In genomic region chr17:45129426-45129939, GRCh38 we compare ENCODE assay signal across 1 cellular context.
TF ChIP-seq lines count a peak whose summit lies in the region.

No MANE protein-coding gene starts in this region.

TF ChIP-seq in HepG2, 621 proteins besides CTCF, POLR2A, EP300 and RAD21 (continued from another document and continues in another):
- TF ChIP-seq PATZ1 (CRISPR knock-in tag; IDR thresholded peaks at IDR 0.05) (peak; percentile 84), AKAP8 (CRISPR knock-in tag; IDR thresholded peaks at IDR 0.05) (no peak), ZNF75D (CRISPR knock-in tag; IDR thresholded peaks at IDR 0.05; ENCODE audit: borderline replicate concordance) (no peak), SAP130 (CRISPR knock-in tag; IDR thresholded peaks at IDR 0.05; ENCODE audit: low read depth) (peak; percentile 76), KDM3A (CRISPR knock-in tag; IDR thresholded peaks at IDR 0.05; ENCODE audit: low read depth) (no peak), RXRB (CRISPR knock-in tag; IDR thresholded peaks at IDR 0.05; ENCODE audit: borderline replicate concordance) (peak; percentile 82), ZNF549 (CRISPR knock-in tag; IDR thresholded peaks at IDR 0.05) (no peak), KLF13 (CRISPR knock-in tag; IDR thresholded peaks at IDR 0.05) (0 out of 2 replicates have a peak, but pooled peaks have one; percentile 22), ATF3 (CRISPR knock-in tag; IDR thresholded peaks at IDR 0.05) (0 out of 2 replicates have a peak, but pooled peaks have one; percentile 56), PAX8 (CRISPR knock-in tag; IDR thresholded peaks at IDR 0.05; ENCODE audit: borderline replicate concordance) (no peak), ETV6 (CRISPR knock-in tag; conservative IDR thresholded peaks at IDR 0.05) (0 out of 2 replicates have a peak, but pooled peaks have one; percentile 49), NR2F1 (CRISPR knock-in tag; IDR thresholded peaks at IDR 0.05) (0 out of 4 replicates have a peak, but pooled peaks of 1 of the 2 experiments have one; percentile 28), CHCHD3 (CRISPR knock-in tag; IDR thresholded peaks at IDR 0.05) (no peak), ZNF614 (CRISPR knock-in tag; IDR thresholded peaks at IDR 0.05; ENCODE audit: borderline replicate concordance) (peak; percentile 76; the same call in 1 of the 2 replicates), ZNF460 (CRISPR knock-in tag; IDR thresholded peaks at IDR 0.05; ENCODE audit: borderline replicate concordance) (no peak), ZNF17 (CRISPR knock-in tag; IDR thresholded peaks at IDR 0.05) (no peak), ZBTB8A (CRISPR knock-in tag; IDR thresholded peaks at IDR 0.05; ENCODE audit: borderline replicate concordance, low read depth) (no peak), ZNF652 (CRISPR knock-in tag; IDR thresholded peaks at IDR 0.05; ENCODE audit: borderline replicate concordance, low read depth) (no peak), RFX5 (IDR thresholded peaks at IDR 0.05; ENCODE audit: low read depth, low read length) (0 out of 2 replicates have a peak, but pooled peaks have one; percentile 12), NR0B2 (CRISPR knock-in tag; IDR thresholded peaks at IDR 0.05) (peak; percentile 29; the same call in 1 of the 2 replicates), ZSCAN12 (CRISPR knock-in tag; IDR thresholded peaks at IDR 0.05) (no peak), KDM5B (CRISPR knock-in tag; IDR thresholded peaks at IDR 0.05; ENCODE audit: borderline replicate concordance) (peak; percentile 51; the same call in 1 of the 2 replicates), MAFK (conservative IDR thresholded peaks at IDR 0.05 in 1 of 2, IDR thresholded peaks at IDR 0.05 in 1 of 2; ENCODE audit: low read length in 2 of 2) (peak; percentile 53 to 56; a peak in 3 of 4 replicates), ZNF33A (CRISPR knock-in tag; IDR thresholded peaks at IDR 0.05; ENCODE audit: borderline replicate concordance) (no peak), SIX4 (CRISPR knock-in tag; IDR thresholded peaks at IDR 0.05) (no peak), PPARG (CRISPR knock-in tag; conservative IDR thresholded peaks at IDR 0.05) (no peak), FOXP1 (IDR thresholded peaks at IDR 0.05) (no peak), FOXP1 (CRISPR knock-in tag; IDR thresholded peaks at IDR 0.05) (peak; percentile 38; the same call in 1 of the 2 replicates), PCBP1 (IDR thresholded peaks at IDR 0.05; ENCODE audit: borderline replicate concordance, low read depth, low read length) (no peak), ZNF350 (CRISPR knock-in tag; IDR thresholded peaks at IDR 0.05; ENCODE audit: borderline replicate concordance, low read depth) (peak; percentile 73), CENPT (CRISPR knock-in tag; IDR thresholded peaks at IDR 0.05; ENCODE audit: low read depth) (no peak), SNAPC2 (CRISPR knock-in tag; IDR thresholded peaks at IDR 0.05) (no peak), ZNF552 (CRISPR knock-in tag; IDR thresholded peaks at IDR 0.05; ENCODE audit: borderline replicate concordance) (no peak), ZNF496 (CRISPR knock-in tag; IDR thresholded peaks at IDR 0.05; ENCODE audit: insufficient replicate concordance) (no peak), DBP (CRISPR knock-in tag; IDR thresholded peaks at IDR 0.05; ENCODE audit: not compliant biosample characterization) (no peak), DR1 (CRISPR knock-in tag; IDR thresholded peaks at IDR 0.05) (no peak), SNAI1 (CRISPR knock-in tag; IDR thresholded peaks at IDR 0.05; ENCODE audit: borderline replicate concordance) (no peak), TGIF2 (CRISPR knock-in tag; IDR thresholded peaks at IDR 0.05) (peak; percentile 55; the same call in 1 of the 2 replicates), SAFB2 (CRISPR knock-in tag; IDR thresholded peaks at IDR 0.05; ENCODE audit: borderline replicate concordance, low read depth) (no peak), MAX (IDR thresholded peaks at IDR 0.05) (peak; percentile 81), TFDP2 (CRISPR knock-in tag; IDR thresholded peaks at IDR 0.05) (no peak), MATR3 (CRISPR knock-in tag; IDR thresholded peaks at IDR 0.05) (no peak), SALL2 (CRISPR knock-in tag; IDR thresholded peaks at IDR 0.05) (no peak), ZNF138 (CRISPR knock-in tag; IDR thresholded peaks at IDR 0.05; ENCODE audit: low read depth) (no peak), NCOA2 (CRISPR knock-in tag; IDR thresholded peaks at IDR 0.05) (peak; percentile 80), SP2 (CRISPR knock-in tag; IDR thresholded peaks at IDR 0.05) (no peak)
- TF ChIP-seq, protein P1, sequence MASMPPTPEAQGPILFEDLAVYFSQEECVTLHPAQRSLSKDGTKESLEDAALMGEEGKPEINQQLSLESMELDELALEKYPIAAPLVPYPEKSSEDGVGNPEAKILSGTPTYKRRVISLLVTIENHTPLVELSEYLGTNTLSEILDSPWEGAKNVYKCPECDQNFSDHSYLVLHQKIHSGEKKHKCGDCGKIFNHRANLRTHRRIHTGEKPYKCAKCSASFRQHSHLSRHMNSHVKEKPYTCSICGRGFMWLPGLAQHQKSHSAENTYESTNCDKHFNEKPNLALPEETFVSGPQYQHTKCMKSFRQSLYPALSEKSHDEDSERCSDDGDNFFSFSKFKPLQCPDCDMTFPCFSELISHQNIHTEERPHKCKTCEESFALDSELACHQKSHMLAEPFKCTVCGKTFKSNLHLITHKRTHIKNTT (CRISPR knock-in tag; IDR thresholded peaks at IDR 0.05): no peak
- TF ChIP-seq, protein P2, sequence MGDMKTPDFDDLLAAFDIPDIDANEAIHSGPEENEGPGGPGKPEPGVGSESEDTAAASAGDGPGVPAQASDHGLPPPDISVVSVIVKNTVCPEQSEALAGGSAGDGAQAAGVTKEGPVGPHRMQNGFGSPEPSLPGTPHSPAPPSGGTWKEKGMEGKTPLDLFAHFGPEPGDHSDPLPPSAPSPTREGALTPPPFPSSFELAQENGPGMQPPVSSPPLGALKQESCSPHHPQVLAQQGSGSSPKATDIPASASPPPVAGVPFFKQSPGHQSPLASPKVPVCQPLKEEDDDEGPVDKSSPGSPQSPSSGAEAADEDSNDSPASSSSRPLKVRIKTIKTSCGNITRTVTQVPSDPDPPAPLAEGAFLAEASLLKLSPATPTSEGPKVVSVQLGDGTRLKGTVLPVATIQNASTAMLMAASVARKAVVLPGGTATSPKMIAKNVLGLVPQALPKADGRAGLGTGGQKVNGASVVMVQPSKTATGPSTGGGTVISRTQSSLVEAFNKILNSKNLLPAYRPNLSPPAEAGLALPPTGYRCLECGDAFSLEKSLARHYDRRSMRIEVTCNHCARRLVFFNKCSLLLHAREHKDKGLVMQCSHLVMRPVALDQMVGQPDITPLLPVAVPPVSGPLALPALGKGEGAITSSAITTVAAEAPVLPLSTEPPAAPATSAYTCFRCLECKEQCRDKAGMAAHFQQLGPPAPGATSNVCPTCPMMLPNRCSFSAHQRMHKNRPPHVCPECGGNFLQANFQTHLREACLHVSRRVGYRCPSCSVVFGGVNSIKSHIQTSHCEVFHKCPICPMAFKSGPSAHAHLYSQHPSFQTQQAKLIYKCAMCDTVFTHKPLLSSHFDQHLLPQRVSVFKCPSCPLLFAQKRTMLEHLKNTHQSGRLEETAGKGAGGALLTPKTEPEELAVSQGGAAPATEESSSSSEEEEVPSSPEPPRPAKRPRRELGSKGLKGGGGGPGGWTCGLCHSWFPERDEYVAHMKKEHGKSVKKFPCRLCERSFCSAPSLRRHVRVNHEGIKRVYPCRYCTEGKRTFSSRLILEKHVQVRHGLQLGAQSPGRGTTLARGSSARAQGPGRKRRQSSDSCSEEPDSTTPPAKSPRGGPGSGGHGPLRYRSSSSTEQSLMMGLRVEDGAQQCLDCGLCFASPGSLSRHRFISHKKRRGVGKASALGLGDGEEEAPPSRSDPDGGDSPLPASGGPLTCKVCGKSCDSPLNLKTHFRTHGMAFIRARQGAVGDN (CRISPR knock-in tag; IDR thresholded peaks at IDR 0.05): peak; percentile 82
- TF ChIP-seq, protein P3, sequence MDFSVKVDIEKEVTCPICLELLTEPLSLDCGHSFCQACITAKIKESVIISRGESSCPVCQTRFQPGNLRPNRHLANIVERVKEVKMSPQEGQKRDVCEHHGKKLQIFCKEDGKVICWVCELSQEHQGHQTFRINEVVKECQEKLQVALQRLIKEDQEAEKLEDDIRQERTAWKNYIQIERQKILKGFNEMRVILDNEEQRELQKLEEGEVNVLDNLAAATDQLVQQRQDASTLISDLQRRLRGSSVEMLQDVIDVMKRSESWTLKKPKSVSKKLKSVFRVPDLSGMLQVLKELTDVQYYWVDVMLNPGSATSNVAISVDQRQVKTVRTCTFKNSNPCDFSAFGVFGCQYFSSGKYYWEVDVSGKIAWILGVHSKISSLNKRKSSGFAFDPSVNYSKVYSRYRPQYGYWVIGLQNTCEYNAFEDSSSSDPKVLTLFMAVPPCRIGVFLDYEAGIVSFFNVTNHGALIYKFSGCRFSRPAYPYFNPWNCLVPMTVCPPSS (IDR thresholded peaks at IDR 0.05): no peak
- TF ChIP-seq, protein P4, sequence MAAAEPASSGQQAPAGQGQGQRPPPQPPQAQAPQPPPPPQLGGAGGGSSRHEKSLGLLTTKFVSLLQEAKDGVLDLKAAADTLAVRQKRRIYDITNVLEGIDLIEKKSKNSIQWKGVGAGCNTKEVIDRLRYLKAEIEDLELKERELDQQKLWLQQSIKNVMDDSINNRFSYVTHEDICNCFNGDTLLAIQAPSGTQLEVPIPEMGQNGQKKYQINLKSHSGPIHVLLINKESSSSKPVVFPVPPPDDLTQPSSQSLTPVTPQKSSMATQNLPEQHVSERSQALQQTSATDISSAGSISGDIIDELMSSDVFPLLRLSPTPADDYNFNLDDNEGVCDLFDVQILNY (CRISPR knock-in tag; conservative IDR thresholded peaks at IDR 0.05): no peak
- TF ChIP-seq, protein P5, sequence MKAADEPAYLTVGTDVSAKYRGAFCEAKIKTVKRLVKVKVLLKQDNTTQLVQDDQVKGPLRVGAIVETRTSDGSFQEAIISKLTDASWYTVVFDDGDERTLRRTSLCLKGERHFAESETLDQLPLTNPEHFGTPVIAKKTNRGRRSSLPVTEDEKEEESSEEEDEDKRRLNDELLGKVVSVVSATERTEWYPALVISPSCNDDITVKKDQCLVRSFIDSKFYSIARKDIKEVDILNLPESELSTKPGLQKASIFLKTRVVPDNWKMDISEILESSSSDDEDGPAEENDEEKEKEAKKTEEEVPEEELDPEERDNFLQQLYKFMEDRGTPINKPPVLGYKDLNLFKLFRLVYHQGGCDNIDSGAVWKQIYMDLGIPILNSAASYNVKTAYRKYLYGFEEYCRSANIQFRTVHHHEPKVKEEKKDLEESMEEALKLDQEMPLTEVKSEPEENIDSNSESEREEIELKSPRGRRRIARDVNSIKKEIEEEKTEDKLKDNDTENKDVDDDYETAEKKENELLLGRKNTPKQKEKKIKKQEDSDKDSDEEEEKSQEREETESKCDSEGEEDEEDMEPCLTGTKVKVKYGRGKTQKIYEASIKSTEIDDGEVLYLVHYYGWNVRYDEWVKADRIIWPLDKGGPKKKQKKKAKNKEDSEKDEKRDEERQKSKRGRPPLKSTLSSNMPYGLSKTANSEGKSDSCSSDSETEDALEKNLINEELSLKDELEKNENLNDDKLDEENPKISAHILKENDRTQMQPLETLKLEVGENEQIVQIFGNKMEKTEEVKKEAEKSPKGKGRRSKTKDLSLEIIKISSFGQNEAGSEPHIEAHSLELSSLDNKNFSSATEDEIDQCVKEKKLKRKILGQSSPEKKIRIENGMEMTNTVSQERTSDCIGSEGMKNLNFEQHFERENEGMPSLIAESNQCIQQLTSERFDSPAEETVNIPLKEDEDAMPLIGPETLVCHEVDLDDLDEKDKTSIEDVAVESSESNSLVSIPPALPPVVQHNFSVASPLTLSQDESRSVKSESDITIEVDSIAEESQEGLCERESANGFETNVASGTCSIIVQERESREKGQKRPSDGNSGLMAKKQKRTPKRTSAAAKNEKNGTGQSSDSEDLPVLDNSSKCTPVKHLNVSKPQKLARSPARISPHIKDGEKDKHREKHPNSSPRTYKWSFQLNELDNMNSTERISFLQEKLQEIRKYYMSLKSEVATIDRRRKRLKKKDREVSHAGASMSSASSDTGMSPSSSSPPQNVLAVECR (CRISPR knock-in tag; IDR thresholded peaks at IDR 0.05; ENCODE audit: borderline replicate concordance): peak; percentile 22; the same call in 1 of the 2 replicates
